In the genomic region with DNA sequence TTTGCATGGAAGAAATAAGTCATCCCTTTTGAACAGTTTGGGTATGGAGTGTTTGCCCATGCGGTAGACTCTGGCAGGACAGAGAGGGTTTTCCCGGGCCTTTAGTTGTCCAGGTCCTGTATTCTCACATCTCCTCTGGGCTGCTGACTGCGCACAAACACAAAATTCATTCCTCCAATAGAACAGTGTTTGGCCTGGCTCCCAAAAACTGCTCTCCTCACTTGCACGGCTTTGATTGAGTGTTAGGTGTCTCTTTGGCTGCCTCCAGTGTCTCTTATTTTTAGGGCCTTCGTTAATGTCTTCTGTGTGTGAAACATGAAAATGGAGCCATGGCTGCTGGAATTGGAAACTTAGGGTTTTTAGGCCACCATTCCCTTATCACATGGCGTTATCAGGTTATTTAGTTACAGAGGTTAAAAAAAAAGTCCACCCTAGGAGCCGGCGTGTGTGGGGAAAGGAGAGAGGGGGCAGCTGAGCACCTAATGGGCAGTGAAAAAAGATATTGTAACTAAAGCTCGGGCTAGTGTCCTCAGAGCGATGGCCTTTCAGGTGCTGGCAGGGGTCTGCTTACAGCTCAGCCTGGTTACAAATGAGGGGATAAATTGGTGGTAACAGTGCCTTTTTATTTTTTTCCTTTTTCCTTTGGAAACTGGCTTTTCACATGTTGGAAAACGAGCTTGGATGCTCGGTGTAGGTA, we compare ENCODE assay signal across 17 cellular contexts. TPM values are rescaled to one million over a fixed set of nuclear protein-coding genes. Genes with fewer than 3 reads are reported as not detected.
DNase-seq lines count a peak whose midpoint lies in the region; ATAC-seq, FAIRE-seq and TF ChIP-seq lines count a peak whose summit lies in the region.
"Had no signal": no experiment of that assay in that cellular context is flagged by ENCODE, and none has a peak within 500 bp of the region (broad histone marks: within the 10 kb centered on the region; RNA-seq: fewer than 3 reads in every experiment).

No MANE protein-coding gene starts in this region.

- H3K4me1 ChIP-seq in H1 (replicated peaks in 1 of 4; ENCODE audit: control insufficient read depth in 3 of 4, insufficient read depth in 4 of 4, low read length in 3 of 4) (peaks cover 0 to 9% (median 4%) of the 10 kb centered on the region in 4 experiments; a peak in 3 of 7 replicates), small intestine (ENCODE audit: control insufficient read depth in 2 of 2, insufficient read depth in 1 of 2, low read depth in 1 of 2, low read length in 1 of 2) (peaks cover 14 to 17% of the 10 kb centered on the region in 2 donors)

- no peak overlapping the region for H2AK5ac ChIP-seq in H1 (ENCODE audit: low read depth, low read length)

- H3K9me3 Mint-ChIP-seq in T-helper 2 cell treated with Interferon-gamma antibody and Interleukin-4, amounts not matched to agents 5 μg/mL and 100 μg/mL, for 36 hours: no peaks in the 10 kb centered on the region
- H3K9me3 Mint-ChIP-seq: naive B cell; stimulated activated naive B cell treated with anti-CD40 and anti-IgM and Interleukin-4, amounts not matched to agents 10 μg/mL and 1 μg/mL and 100 μg/mL, for 72 hours had no signal

- no peak overlapping the region for H2BK20ac ChIP-seq in H1 (ENCODE audit: low read length)

- H3K4me2 ChIP-seq in H1 (ENCODE audit: insufficient read depth in 1 of 2, low read depth in 2 of 2, low read length in 2 of 2): no peak overlapping the region

- CTCF ChIA-PET in H1 (lab: Charles Lee; ENCODE audit: partially characterized antibody): interaction anchor here (1.0 to 1.3 kb wide), 2 partner anchors 39 to 217 kb away, joined by 3 to 5 read pairs; no protein-coding TSS in a partner anchor
- CTCF ChIA-PET in GM10248 (lab: Yijun Ruan, JAX): no interaction called here

- no peak overlapping the region for H4K8ac ChIP-seq in H1 (ENCODE audit: extremely low read depth, insufficient read depth, low read length)

- TF ChIP-seq EP300 in H1 (IDR thresholded peaks at IDR 0.05; ENCODE audit: borderline replicate concordance in 1 of 2, low read depth in 2 of 2, low read length in 2 of 2): no peak

- H3K23ac ChIP-seq in H1 (ENCODE audit: insufficient read length): no peak overlapping the region

- no peak overlapping the region for H3K4ac ChIP-seq in H1 (replicated peaks; ENCODE audit: insufficient read length, low read depth, low read length)

- no peak overlapping the region for H2BK15ac ChIP-seq in H1 (ENCODE audit: low read length)

- POLR2A ChIA-PET in H1 (lab: Charles Lee; ENCODE audit: partially characterized antibody) (interaction anchor here (0.5 kb wide), 1 partner anchor 103 kb away, joined by 3 read pairs; no protein-coding TSS in a partner anchor), GM10248 (lab: Yijun Ruan, JAX) (no interaction called here)

- TF ChIP-seq CTCF in H1 (IDR thresholded peaks at IDR 0.05; ENCODE audit: control extremely low read depth in 1 of 3, insufficient read depth in 1 of 3, low read depth in 1 of 3, low read length in 3 of 3): no peak
- TF ChIP-seq CTCF in GM10248 (IDR thresholded peaks at IDR 0.05; ENCODE audit: control extremely low read depth, extremely low read depth, low read depth, missing control alignments): no peak

- H2AFZ ChIP-seq in H1 (ENCODE audit: low read length): no peak overlapping the region

- no peak overlapping the region for H4K5ac ChIP-seq in H1 (ENCODE audit: insufficient read length, low read depth, low read length)

- DNase-seq in T-helper 2 cell treated with Interferon-gamma antibody and Interleukin-4, amounts not matched to agents 5 μg/mL and 100 μg/mL, for 36 hours (ENCODE audit: low spot score): no peak
- DNase-seq in T-helper 2 cell (no peak), NCI-H69 (lab: John Stamatoyannopoulos, UW) (peak; percentile 50), H1 (ENCODE audit: low read depth in 1 of 2, low spot score in 2 of 2) (no peak), small intestine (no peak), mucosa of gallbladder (ENCODE audit: low spot score) (no peak), GM10248 (ENCODE audit: extremely low spot score) (no peak)
- DNase-seq: COR-L47; HCEC 1CT; Karpas-422; naive B cell; NCI-H146; NCI-H774; stimulated activated naive B cell treated with anti-CD40 and anti-IgM and Interleukin-4, amounts not matched to agents 10 μg/mL and 1 μg/mL and 100 μg/mL, for 72 hours had no signal

- peak overlapping the region; percentile 64 for H3K27ac Mint-ChIP-seq in T-helper 2 cell treated with Interferon-gamma antibody and Interleukin-4, amounts not matched to agents 5 μg/mL and 100 μg/mL, for 36 hours
- H3K27ac Mint-ChIP-seq: stimulated activated naive B cell treated with anti-CD40 and anti-IgM and Interleukin-4, amounts not matched to agents 10 μg/mL and 1 μg/mL and 100 μg/mL, for 72 hours had no signal

- no peak overlapping the region; the same call in 1 of the 2 replicates for H2BK12ac ChIP-seq in H1 (ENCODE audit: low read depth, low read length)

- H3K9ac ChIP-seq in H1 (replicated peaks in 1 of 4; ENCODE audit: extremely low read depth in 1 of 4, low read depth in 3 of 4, low read length in 3 of 4): no peak overlapping the region

- no peaks in the 10 kb centered on the region for H3K27me3 Mint-ChIP-seq in T-helper 2 cell treated with Interferon-gamma antibody and Interleukin-4, amounts not matched to agents 5 μg/mL and 100 μg/mL, for 36 hours (ENCODE audit: low read depth)

- peak overlapping the region; percentile 48; the same call in 1 of the 2 replicates for H3K18ac ChIP-seq in H1 (ENCODE audit: extremely low read depth, low read length)

- H3K27me3 ChIP-seq in H1 (replicated peaks in 1 of 4; ENCODE audit: control insufficient read depth in 3 of 4, extremely low read depth in 1 of 4, insufficient read depth in 3 of 4, low read length in 3 of 4): no peaks in the 10 kb centered on the region
- H3K27me3 ChIP-seq in small intestine (ENCODE audit: control insufficient read depth in 2 of 2, insufficient read depth in 2 of 2, low read length in 2 of 2): no peaks in the 10 kb centered on the region

- no peak overlapping the region for H3K14ac ChIP-seq in H1 (ENCODE audit: insufficient read length)

- no peak overlapping the region for H3K56ac ChIP-seq in H1 (replicated peaks; ENCODE audit: insufficient read length, low read depth, low read length)

- no peak overlapping the region for H3K4me3 ChIP-seq in H1 (ENCODE audit: extremely low read depth in 1 of 4, insufficient read depth in 2 of 4, low read depth in 3 of 4, low read length in 4 of 4)
- no peak overlapping the region for H3K4me3 ChIP-seq in small intestine (ENCODE audit: low read depth in 1 of 2, low read length in 2 of 2)

- H2BK120ac ChIP-seq in H1 (replicated peaks; ENCODE audit: low read depth, low read length): no peak overlapping the region

- no peak overlapping the region for H4K91ac ChIP-seq in H1 (replicated peaks; ENCODE audit: insufficient read length, low read length)

- peaks cover 0 to 3% of the 10 kb centered on the region in 2 experiments for H4K20me1 ChIP-seq in H1 (replicated peaks in 1 of 2; ENCODE audit: control insufficient read depth in 1 of 2, insufficient read depth in 2 of 2, low read length in 2 of 2)

- no peak for ATAC-seq in GM19324 (IDR thresholded peaks at IDR 0.05; ENCODE audit: low FRiP score, unreplicated experiment)
- ATAC-seq: left lobe of liver; stimulated activated naive B cell treated with anti-CD40 and anti-IgM and Interleukin-4, amounts not matched to agents 10 μg/mL and 1 μg/mL and 100 μg/mL, for 72 hours had no signal

- no peak for TF ChIP-seq RAD21 in H1 (IDR thresholded peaks at IDR 0.05 in 1 of 2, conservative IDR thresholded peaks at IDR 0.05 in 1 of 2; ENCODE audit: low read depth in 2 of 2, low read length in 2 of 2)

- no peaks in the 10 kb centered on the region for H3K23me2 ChIP-seq in H1 (ENCODE audit: low read depth, low read length)

- H3K4me1 Mint-ChIP-seq in T-helper 2 cell treated with Interferon-gamma antibody and Interleukin-4, amounts not matched to agents 5 μg/mL and 100 μg/mL, for 36 hours (ENCODE audit: low read depth): peaks cover 74% of the 10 kb centered on the region
- H3K4me1 Mint-ChIP-seq: naive B cell had no signal

- no peak overlapping the region for H3K27ac ChIP-seq in H1 (ENCODE audit: low read depth, low read length)
- peak overlapping the region; percentile 13 to 18 for H3K27ac ChIP-seq in small intestine (ENCODE audit: low read depth in 1 of 2, low read length in 1 of 2)
- H3K27ac ChIP-seq: HL-60 had no signal

- FAIRE-seq in H1 (lab: Jason Lieb, UNC): no peak
- FAIRE-seq in small intestine (lab: Jason Lieb, UNC): no peak

- H3K9me3 ChIP-seq in H1 (ENCODE audit: insufficient read depth in 2 of 2, low read depth in 1 of 2, low read length in 1 of 2) (no peaks in the 10 kb centered on the region), small intestine (ENCODE audit: control insufficient read depth, low read depth) (no peaks in the 10 kb centered on the region)

- peaks cover 0 to 30% of the 10 kb centered on the region in 2 experiments; a peak in 2 of 4 replicates for H3K79me2 ChIP-seq in H1 (ENCODE audit: control insufficient read depth in 1 of 2, insufficient read depth in 2 of 2, low read length in 2 of 2)

- WGBS in H1 (ENCODE audit: extremely low coverage in 1 of 2, insufficient coverage in 1 of 2, insufficient read length in 1 of 2, insufficient replicate concordance in 2 of 2, low coverage in 1 of 2, low lambda C conversion rate in 2 of 2, missing lambda C conversion rate in 1 of 2), 2 experiments: 82% methylated on average over 12 of the region's 12 CpGs; no CpG with 5 or more reads in 1 of the 2 experiments
- 43 to 74% (median 60%) methylated on average over 12 of the region's 12 CpGs for WGBS in small intestine, 3 donors

- no peaks in the 10 kb centered on the region for H3K79me1 ChIP-seq in H1 (ENCODE audit: low read depth, low read length)

- peak overlapping the region; percentile 64 for H3K4me3 Mint-ChIP-seq in T-helper 2 cell treated with Interferon-gamma antibody and Interleukin-4, amounts not matched to agents 5 μg/mL and 100 μg/mL, for 36 hours
- H3K4me3 Mint-ChIP-seq: naive B cell; stimulated activated naive B cell treated with anti-CD40 and anti-IgM and Interleukin-4, amounts not matched to agents 10 μg/mL and 1 μg/mL and 100 μg/mL, for 72 hours had no signal

- H3K36me3 ChIP-seq in H1 (ENCODE audit: control insufficient read depth in 2 of 4, insufficient read depth in 4 of 4, low read length in 3 of 4) (no peaks in the 10 kb centered on the region), small intestine (ENCODE audit: control insufficient read depth in 2 of 2, insufficient read depth in 2 of 2, low read length in 2 of 2) (no peaks in the 10 kb centered on the region)

- TF ChIP-seq POLR2A in H1 (IDR thresholded peaks at IDR 0.05; ENCODE audit: control extremely low read depth in 1 of 2, low read depth in 2 of 2, low read length in 2 of 2): no peak

- H2BK5ac ChIP-seq in H1 (ENCODE audit: low read depth, low read length): no peak overlapping the region

- H3K36me3 Mint-ChIP-seq in T-helper 2 cell treated with Interferon-gamma antibody and Interleukin-4, amounts not matched to agents 5 μg/mL and 100 μg/mL, for 36 hours (ENCODE audit: low read depth): peaks cover 23% of the 10 kb centered on the region
- H3K36me3 Mint-ChIP-seq: naive B cell; stimulated activated naive B cell treated with anti-CD40 and anti-IgM and Interleukin-4, amounts not matched to agents 10 μg/mL and 1 μg/mL and 100 μg/mL, for 72 hours had no signal

RNA-seq across cellular contexts. Expression of a gene that starts 47.3 kb away (rescaled TPM):
- 14.8 and 17.8 TPM in 2 replicates for total RNA-seq in H1 (2021; fragmentation: NEBNext Ultra II Directional; extraction: Animal tissue kit (Norgen Biotek cat#: 25700))
- 5.8 TPM in 2 replicates for polyA plus RNA-seq in H1 (2011; rRNA removed)
- 8.0 TPM for polyA plus RNA-seq in H1 (2011; cell fraction: cytosol; rRNA removed)
- polyA plus RNA-seq in H1 (2011; cell fraction: nucleus; rRNA removed): 13.3 TPM
- 6.2 to 10.7 TPM (median 8.5 TPM) in 4 replicates for polyA plus RNA-seq in H1 (2012, experiment 1 of 2)
- polyA plus RNA-seq in H1 (2012, experiment 2 of 2): 1.4 TPM
- 5.2 TPM for polyA plus RNA-seq in H1 (2013, experiment 1 of 2)
- 4.5 TPM for polyA plus RNA-seq in H1 (2013, experiment 2 of 2)
- 14.1 and 20.3 TPM in 2 replicates for polyA minus RNA-seq in H1 (2011; rRNA and poly(A)+ RNA removed)
- polyA minus RNA-seq in H1 (2011; cell fraction: cytosol; rRNA and poly(A)+ RNA removed): 9.9 TPM
- 32.8 TPM for polyA minus RNA-seq in H1 (2011; cell fraction: nucleus; rRNA and poly(A)+ RNA removed)
- 10 to 100 TPM; 11.3 to 26.6 (median 20.5) TPM for polyA plus RNA-seq in small intestine
- total RNA-seq in mucosa of gallbladder: 127 TPM
